Comparison of ENCODE assay signal across 8 cellular contexts in genomic region chr19:44499962-44500949, GRCh38. TPM values are rescaled to one million over a fixed set of nuclear protein-coding genes. Genes with fewer than 3 reads are reported as not detected.
DNase-seq lines count a peak whose midpoint lies in the region; ATAC-seq, FAIRE-seq and TF ChIP-seq lines count a peak whose summit lies in the region.

Gene ZNF180 (minus strand): TSS chr19:44500522. CDS start chr19:44497334, 3,188 bp downstream.

- peak within 1 kb of the TSS; percentile 75 for H3K27ac Mint-ChIP-seq in endothelial cell (ENCODE audit: unreplicated experiment)

- H3K9me3 ChIP-seq in HUES48 (ENCODE audit: control insufficient read depth, insufficient read depth, low read length): peaks cover 56% of the 10 kb centered on the region
- peaks cover 43% of the 10 kb centered on the region for H3K9me3 ChIP-seq in NT2/D1 (ENCODE audit: insufficient read depth, low read length)

- FAIRE-seq in D721Med (lab: Jason Lieb, UNC): no peak

- peak within 1 kb of the TSS; percentile 68 for H3K9ac ChIP-seq in HUES48 (ENCODE audit: low read depth, low read length)
- peak within 1 kb of the TSS; percentile 99 for H3K9ac ChIP-seq in NT2/D1 (ENCODE audit: insufficient read length, low read depth)

- H3K27ac ChIP-seq in HUES48 (ENCODE audit: low read depth, low read length): peak within 1 kb of the TSS; percentile 88

- peaks cover 25% of the 10 kb centered on the region for H3K27me3 Mint-ChIP-seq in endothelial cell (ENCODE audit: unreplicated experiment)

- H3K4me3 Mint-ChIP-seq in endothelial cell (ENCODE audit: unreplicated experiment): peak within 1 kb of the TSS; percentile 96

- DNase-seq in D721Med (ENCODE audit: insufficient read length, low spot score) (peak; percentile 91), NT2/D1 (ENCODE audit: low read depth, low spot score) (peak; percentile 91), endothelial cell (ENCODE audit: low spot score) (peak; percentile 94), midbrain (lab: John Stamatoyannopoulos, UW) (peak; percentile 96)
- DNase-seq in activated CD8-positive, alpha-beta memory T cell treated with anti-CD3 and anti-CD28 coated beads, Interleukin-2, amount 50 U/mL, for 4 hours: peak; percentile 97
- DNase-seq in stimulated activated CD8-positive, alpha-beta memory T cell treated with anti-CD3 and anti-CD28 coated beads, Interleukin-15, amount 100 ng/mL, for 48 hours (ENCODE audit: low read depth in 2 of 2): peak; percentile 88 to 93

- H3K4me1 Mint-ChIP-seq in endothelial cell (ENCODE audit: unreplicated experiment): peaks cover 19% of the 10 kb centered on the region

- H3K36me3 Mint-ChIP-seq in endothelial cell (ENCODE audit: low read depth, unreplicated experiment): peaks cover 38% of the 10 kb centered on the region

- H3K4me1 ChIP-seq in HUES48 (ENCODE audit: control insufficient read depth, insufficient read depth, low read length) (0 out of 2 replicates have a peak, but pooled peaks cover 2% of the 10 kb centered on the region), NT2/D1 (ENCODE audit: insufficient read depth, insufficient read length) (peaks cover 4% of the 10 kb centered on the region)

- H3K27me3 ChIP-seq in HUES48 (ENCODE audit: control insufficient read depth, insufficient read depth, low read length) (no peaks in the 10 kb centered on the region), NT2/D1 (ENCODE audit: insufficient read depth, insufficient read length) (no peaks in the 10 kb centered on the region)

- TF ChIP-seq CTCF in D721Med (IDR thresholded peaks at IDR 0.05; ENCODE audit: insufficient read depth, missing control alignments) (peak; percentile 15), endothelial cell (IDR thresholded peaks at IDR 0.05; ENCODE audit: unreplicated experiment) (peak; percentile 93)

- peaks cover 22% of the 10 kb centered on the region for H3K36me3 ChIP-seq in HUES48 (ENCODE audit: control insufficient read depth, insufficient read depth, low read length)
- H3K36me3 ChIP-seq in NT2/D1 (ENCODE audit: insufficient read depth, insufficient read length, low read length): peaks cover 40% of the 10 kb centered on the region

- H3K4me3 ChIP-seq in HUES48 (ENCODE audit: low read depth, low read length) (peak within 1 kb of the TSS; percentile 99), NT2/D1 (ENCODE audit: insufficient read length, low read depth) (peak within 1 kb of the TSS; percentile 86)

- H3K9me3 Mint-ChIP-seq in endothelial cell (ENCODE audit: unreplicated experiment): peaks cover 48% of the 10 kb centered on the region

- ATAC-seq in GM21390 (IDR thresholded peaks at IDR 0.05; ENCODE audit: unreplicated experiment): peak; percentile 84

RNA-seq across cellular contexts. Expression of gene ZNF180, which starts in this region (rescaled TPM):
- total RNA-seq in endothelial cell (ENCODE audit: unreplicated experiment): 7.7 TPM

Comparison
In these comparisons a context has a peak if more than half of its experiments do, and no peak if none do; other contexts are left out.
1. Peak in every context shown above with its lines: DNase-seq, ATAC-seq, H3K4me3 ChIP-seq and H3K27ac ChIP-seq.